ENCODE assay signal across 23 cellular contexts in genomic region chr6:20696676-20697075, GRCh38.
A peak's percentile ranks its signal among the peaks of the same experiment; 100 is the strongest.
DNase-seq lines count a peak whose midpoint lies in the region; ATAC-seq and TF ChIP-seq lines count a peak whose summit lies in the region.
"Had no signal": no experiment of that assay in that cellular context is flagged by ENCODE, and none has a peak within 500 bp of the region (broad histone marks: within the 10 kb centered on the region; RNA-seq: fewer than 3 reads in every experiment).

No MANE protein-coding gene starts in this region.

- H3K9me3 Mint-ChIP-seq in activated CD8-positive, alpha-beta T cell treated with anti-CD3 and anti-CD28 coated beads for 36 hours = no peaks in the 10 kb centered on the region
- H3K9me3 Mint-ChIP-seq: activated naive CD4-positive, alpha-beta T cell treated with anti-CD3 and anti-CD28 coated beads for 36 hours; activated T-cell treated with anti-CD3 and anti-CD28 coated beads, Interleukin-2, amount 50 U/mL, for 24 hours; dendritic cell treated with granulocyte-macrophage colony-stimulating factor and Interleukin-4, amounts not matched to agents 40 ng/mL and 50 ng/mL, for 4 days had no signal

- no peaks in the 10 kb centered on the region for H3K9me3 ChIP-seq in aorta (ENCODE audit: control insufficient read depth, low read length)
- H3K9me3 ChIP-seq: heart right ventricle, lower lobe of right lung had no signal

- H3K4me3 ChIP-seq in fibroblast of villous mesenchyme (ENCODE audit: low read depth, low read length) (no peak overlapping the region), aorta (ENCODE audit: low read length in 2 of 2) (no peak overlapping the region)
- H3K4me3 ChIP-seq: heart right ventricle, lower lobe of right lung had no signal

- no peak for TF ChIP-seq CTCF in fibroblast of villous mesenchyme (IDR thresholded peaks at IDR 0.05; ENCODE audit: insufficient read depth, low read depth, low read length)
- no peak for TF ChIP-seq CTCF in activated CD8-positive, alpha-beta T cell treated with anti-CD3 and anti-CD28 coated beads for 36 hours (IDR thresholded peaks at IDR 0.05)

- intact Hi-C loops in aorta (cut with DNase I) = no loop called here
- intact Hi-C loops in activated CD8-positive, alpha-beta T cell treated with anti-CD3 and anti-CD28 coated beads for 36 hours (cut with micrococcal nuclease) = no loop called here

- no peak overlapping the region for H3K27ac ChIP-seq in aorta (ENCODE audit: low read depth in 1 of 2, low read length in 2 of 2)
- H3K27ac ChIP-seq: heart right ventricle, KMS-11, lower lobe of right lung, WERI-Rb-1 had no signal

- H3K4me1 Mint-ChIP-seq in activated CD8-positive, alpha-beta T cell treated with anti-CD3 and anti-CD28 coated beads for 36 hours (ENCODE audit: low read depth) = peaks cover 46% of the 10 kb centered on the region

- H3K4me1 ChIP-seq in aorta (ENCODE audit: control insufficient read depth in 1 of 2, insufficient read depth in 2 of 2, low read length in 2 of 2) = no peaks in the 10 kb centered on the region
- H3K4me1 ChIP-seq: heart right ventricle, lower lobe of right lung had no signal

- H3K27ac Mint-ChIP-seq in activated CD8-positive, alpha-beta T cell treated with anti-CD3 and anti-CD28 coated beads for 36 hours = no peak overlapping the region
- H3K27ac Mint-ChIP-seq: activated naive CD4-positive, alpha-beta T cell treated with anti-CD3 and anti-CD28 coated beads for 36 hours; activated T-cell treated with anti-CD3 and anti-CD28 coated beads, Interleukin-2, amount 50 U/mL, for 24 hours; dendritic cell treated with granulocyte-macrophage colony-stimulating factor and Interleukin-4, amounts not matched to agents 40 ng/mL and 50 ng/mL, for 4 days had no signal

- ATAC-seq in HG03469 (IDR thresholded peaks at IDR 0.05; ENCODE audit: unreplicated experiment) = no peak
- no peak for ATAC-seq in aorta (ENCODE audit: low FRiP score)
- no peak for ATAC-seq in activated CD8-positive, alpha-beta T cell treated with anti-CD3 and anti-CD28 coated beads for 36 hours
- ATAC-seq: HCT116, heart right ventricle, lower lobe of right lung had no signal

- H3K4me3 Mint-ChIP-seq in activated CD8-positive, alpha-beta T cell treated with anti-CD3 and anti-CD28 coated beads for 36 hours = no peak overlapping the region
- H3K4me3 Mint-ChIP-seq: activated naive CD4-positive, alpha-beta T cell treated with anti-CD3 and anti-CD28 coated beads for 36 hours; activated T-cell treated with anti-CD3 and anti-CD28 coated beads, Interleukin-2, amount 50 U/mL, for 24 hours; brain; dendritic cell treated with granulocyte-macrophage colony-stimulating factor and Interleukin-4, amounts not matched to agents 40 ng/mL and 50 ng/mL, for 4 days had no signal

- peak; percentile 64 for DNase-seq in AG08395 (ENCODE audit: low spot score)
- DNase-seq in GM03348 (ENCODE audit: low spot score) = peak; percentile 34
- peak; percentile 34 for DNase-seq in amniotic stem cell (lab: John Stamatoyannopoulos, UW)
- DNase-seq in fibroblast of villous mesenchyme (ENCODE audit: low read depth) = peak; percentile 90
- DNase-seq in germinal center (ENCODE audit: low spot score) = no peak
- no peak for DNase-seq in aorta
- no peak for DNase-seq in activated CD8-positive, alpha-beta T cell treated with anti-CD3 and anti-CD28 coated beads for 36 hours
- DNase-seq: ACHN; activated CD4-positive, alpha-beta T cell treated with anti-CD3 and anti-CD28 coated beads, Interleukin-2, amount 50 U/mL, for 48 hours; activated naive CD4-positive, alpha-beta T cell treated with anti-CD3 and anti-CD28 coated beads for 36 hours; activated T-cell treated with anti-CD3 and anti-CD28 coated beads, Interleukin-2, amount 50 U/mL, for 24 hours; COR-L47; heart right ventricle; lower lobe of right lung; MV-4-11; NCI-H2029 treated with DMSO at 0.1 percent for 48 hours; nucleus accumbens; WERI-Rb-1 had no signal

- CTCF ChIA-PET in activated CD8-positive, alpha-beta T cell treated with anti-CD3 and anti-CD28 coated beads for 36 hours (lab: Charles Lee) = no interaction called here

- no peaks in the 10 kb centered on the region for H3K27me3 Mint-ChIP-seq in activated CD8-positive, alpha-beta T cell treated with anti-CD3 and anti-CD28 coated beads for 36 hours
- H3K27me3 Mint-ChIP-seq: activated T-cell treated with anti-CD3 and anti-CD28 coated beads, Interleukin-2, amount 50 U/mL, for 24 hours; brain; dendritic cell treated with granulocyte-macrophage colony-stimulating factor and Interleukin-4, amounts not matched to agents 40 ng/mL and 50 ng/mL, for 4 days had no signal

- POLR2A ChIA-PET in activated CD8-positive, alpha-beta T cell treated with anti-CD3 and anti-CD28 coated beads for 36 hours (lab: Charles Lee) = no interaction called here

- WGBS in aorta, 2 donors = 90 to 96% methylated on average over 3 of the region's 3 CpGs

- H3K36me3 ChIP-seq in aorta (ENCODE audit: control insufficient read depth in 1 of 2, insufficient read depth in 2 of 2, low read length in 1 of 2) = no peaks in the 10 kb centered on the region
- H3K36me3 ChIP-seq: heart right ventricle, lower lobe of right lung, WERI-Rb-1 had no signal

- no peaks in the 10 kb centered on the region for H3K27me3 ChIP-seq in aorta (ENCODE audit: control insufficient read depth in 1 of 2, insufficient read depth in 2 of 2, low read length in 1 of 2)
- H3K27me3 ChIP-seq: heart right ventricle had no signal

- peaks cover 6% of the 10 kb centered on the region for H3K36me3 Mint-ChIP-seq in activated CD8-positive, alpha-beta T cell treated with anti-CD3 and anti-CD28 coated beads for 36 hours (ENCODE audit: low read depth)
- H3K36me3 Mint-ChIP-seq: brain had no signal

Comparison
In these comparisons a context has a peak if more than half of its experiments do, and no peak if none do; other contexts are left out.
1. DNase-seq: peak in AG08395 (single experiment), GM03348 (single experiment), amniotic stem cell (single experiment) and fibroblast of villous mesenchyme (single experiment); none in germinal center (single experiment), aorta (0 of 2) and activated CD8-positive, alpha-beta T cell treated with anti-CD3 and anti-CD28 coated beads for 36 hours (single experiment).